ENCODE assay signal across 21 cellular contexts in genomic region chr9:14063799-14064198, GRCh38.
"Had no signal": no experiment of that assay in that cellular context is flagged by ENCODE, and none has a peak within 500 bp of the region (broad histone marks: within the 10 kb centered on the region; RNA-seq: fewer than 3 reads in every experiment).

No MANE protein-coding gene starts in this region.

- H3K27me3 ChIP-seq: MG63, SJSA1 had no signal

- H3K9me3 ChIP-seq: MG63, SJSA1 had no signal

- H3K4me1 ChIP-seq: SJSA1 had no signal

- H3K27ac ChIP-seq: SJSA1, SK-N-MC had no signal

- H3K36me3 ChIP-seq: MG63, SJSA1 had no signal

- DNase-seq: IMR-90, Karpas-422, KG1, MG63, NCI-H1092, NCI-H187, NCI-H2029, NCI-H2081 treated with DMSO at 0.1 percent for 48 hours, NCI-H2171, NCI-H226, NCI-H446, NCI-H510A, NCI-H524 treated with DMSO at 0.1 percent for 48 hours, NCI-H69, NCI-H774, Right ventricle myocardium superior, RPMI8226, SIG-M5 had no signal

- H3K4me3 ChIP-seq: MG63, SJSA1, SK-N-MC had no signal

- ATAC-seq: HepG2 had no signal
